12 cellular contexts compared by ENCODE assay signal in the genomic region with DNA sequence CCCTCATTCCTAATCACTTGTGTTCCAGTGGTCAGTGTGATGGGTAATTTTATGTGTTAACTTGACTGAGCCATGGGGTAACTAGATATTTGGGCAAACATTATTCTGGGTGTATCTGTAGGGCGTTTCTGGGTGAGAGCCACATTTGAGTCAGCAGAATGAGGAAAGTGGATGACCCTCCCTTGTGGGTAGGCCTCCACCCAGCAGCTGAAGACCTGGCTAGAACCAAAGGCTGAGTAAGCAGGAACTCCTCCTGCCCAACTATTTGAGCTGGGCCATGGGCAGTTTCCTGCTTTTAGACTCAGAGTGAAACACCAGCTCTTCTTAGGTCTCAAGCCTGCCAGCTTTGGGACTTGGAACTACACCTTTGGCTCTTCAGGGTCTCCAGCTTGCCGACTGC.
A peak's percentile ranks its signal among the peaks of the same experiment; 100 is the strongest.
DNase-seq lines count a peak whose midpoint lies in the region; ATAC-seq and TF ChIP-seq lines count a peak whose summit lies in the region.
"Had no signal": no experiment of that assay in that cellular context is flagged by ENCODE, and none has a peak within 500 bp of the region (broad histone marks: within the 10 kb centered on the region; RNA-seq: fewer than 3 reads in every experiment).

No MANE protein-coding gene starts in this region.

- POLR2A ChIA-PET in PC-3 (lab: Charles Lee; ENCODE audit: unreplicated experiment) (no interaction called here), Caco-2 (lab: Charles Lee) (no interaction called here), T-cell (lab: Charles Lee) (no interaction called here)

- TF ChIP-seq CTCF in PC-3 (conservative IDR thresholded peaks at IDR 0.05; ENCODE audit: low read depth, low read length), result no peak
- TF ChIP-seq CTCF in fibroblast of pulmonary artery (IDR thresholded peaks at IDR 0.05; ENCODE audit: low read length, missing control alignments), result no peak
- no peak for TF ChIP-seq CTCF in sigmoid colon (IDR thresholded peaks at IDR 0.05)
- TF ChIP-seq CTCF in Caco-2 (IDR thresholded peaks at IDR 0.05; ENCODE audit: insufficient read depth in 1 of 2, low read depth in 1 of 2, low read length in 1 of 2, severe bottlenecking in 1 of 2, unreplicated experiment in 1 of 2), result no peak

- in situ Hi-C loops in GM23248 (cut with MboI), result no loop called here

- H3K4me2 ChIP-seq in GM23248 (ENCODE audit: unreplicated experiment), result peak overlapping the region; percentile 39
- H3K4me2 ChIP-seq in PC-3 (ENCODE audit: low read length), result peak overlapping the region; percentile 39

- H3K9me2 ChIP-seq in GM23248 (ENCODE audit: insufficient read depth) (no peaks in the 10 kb centered on the region), PC-3 (replicated peaks; ENCODE audit: low read length) (no peaks in the 10 kb centered on the region)

- ATAC-seq in PC-3 (peak; percentile 96), GM21576 (IDR thresholded peaks at IDR 0.05; ENCODE audit: unreplicated experiment) (no peak), T-cell (replicated peaks in 1 of 4) (no peak)

- no peaks in the 10 kb centered on the region for H3K9me3 ChIP-seq in GM23248 (ENCODE audit: low read depth)
- no peaks in the 10 kb centered on the region for H3K9me3 ChIP-seq in PC-3 (ENCODE audit: low read length)
- H3K9me3 ChIP-seq in sigmoid colon, result no peaks in the 10 kb centered on the region
- no peaks in the 10 kb centered on the region for H3K9me3 ChIP-seq in Caco-2

- no peaks in the 10 kb centered on the region for H3K79me2 ChIP-seq in GM23248 (ENCODE audit: insufficient read depth)
- H3K79me2 ChIP-seq in PC-3 (ENCODE audit: low read length), result no peaks in the 10 kb centered on the region

- H3K36me3 ChIP-seq in GM23248 (ENCODE audit: low read depth) (no peaks in the 10 kb centered on the region), PC-3 (ENCODE audit: low read depth, low read length) (no peaks in the 10 kb centered on the region), sigmoid colon (no peaks in the 10 kb centered on the region), Caco-2 (ENCODE audit: control insufficient read depth, insufficient read depth, low read length) (no peaks in the 10 kb centered on the region)
- H3K36me3 ChIP-seq: cardiac muscle cell, SJCRH30 had no signal

- H3K27ac Mint-ChIP-seq in Caco-2 (ENCODE audit: unreplicated experiment) (no peak overlapping the region), T-cell (no peak overlapping the region)
- H3K27ac Mint-ChIP-seq: activated T-helper 2 cell treated with anti-CD3 and anti-CD28 coated beads, Interferon-gamma antibody, Interleukin-2, Interleukin-4, amounts not matched to agents 10 μg/mL and 5 μg/mL and 100 μg/mL, durations not matched to agents 14 hours and 24 hours and 36 hours; memory B cell; type B pancreatic cell had no signal

- H2AFZ ChIP-seq in GM23248 (no peak overlapping the region), PC-3 (ENCODE audit: low read length) (no peak overlapping the region)

- no peak for TF ChIP-seq EP300 in sigmoid colon (IDR thresholded peaks at IDR 0.05)

- 7 to 9% methylated on average over 2 of the region's 2 CpGs for WGBS in GM23248 (ENCODE audit: low coverage in 1 of 2, low lambda C conversion rate in 2 of 2, missing lambda C conversion rate in 2 of 2), 2 experiments
- WGBS in sigmoid colon, 2 donors, result 73 to 82% methylated on average over 2 of the region's 2 CpGs

- intact Hi-C loops in PC-3 (cut with micrococcal nuclease), result no loop called here
- intact Hi-C loops in sigmoid colon (cut with DNase I), result no loop called here
- intact Hi-C loops in Caco-2 (cut with micrococcal nuclease; ENCODE audit: unreplicated experiment), result no loop called here

- H3K27me3 ChIP-seq in GM23248 (replicated peaks; ENCODE audit: insufficient read depth) (peaks cover 5% of the 10 kb centered on the region; the same call in 1 of the 2 replicates), PC-3 (ENCODE audit: low read length) (no peaks in the 10 kb centered on the region), sigmoid colon (no peaks in the 10 kb centered on the region), Caco-2 (replicated peaks; ENCODE audit: control insufficient read depth, insufficient read depth, low read length) (no peaks in the 10 kb centered on the region)
- H3K27me3 ChIP-seq: cardiac muscle cell, SJCRH30 had no signal

- BruUV-seq in PC-3 (replicated peaks; lab: Mats Ljungman, UMichigan) (no TSS peak), Caco-2 (replicated peaks; lab: Mats Ljungman, UMichigan) (no TSS peak)

- no peaks in the 10 kb centered on the region for H3K9me3 Mint-ChIP-seq in Caco-2 (ENCODE audit: unreplicated experiment)
- no peaks in the 10 kb centered on the region for H3K9me3 Mint-ChIP-seq in T-cell
- H3K9me3 Mint-ChIP-seq: activated T-helper 2 cell treated with anti-CD3 and anti-CD28 coated beads, Interferon-gamma antibody, Interleukin-2, Interleukin-4, amounts not matched to agents 10 μg/mL and 5 μg/mL and 100 μg/mL, durations not matched to agents 14 hours and 24 hours and 36 hours; memory B cell; type B pancreatic cell had no signal

- no peak for TF ChIP-seq POLR2A in sigmoid colon (IDR thresholded peaks at IDR 0.05)

- DNase-seq in GM23248, result peak; percentile 93
- peak; percentile 89 for DNase-seq in PC-3
- peak; percentile 11 for DNase-seq in fibroblast of pulmonary artery (ENCODE audit: low read depth)
- DNase-seq in sigmoid colon, result peak; percentile 79
- DNase-seq in Caco-2, result no peak
- DNase-seq in T-cell, result no peak
- DNase-seq: SJCRH30 had no signal

- peaks cover 5% of the 10 kb centered on the region for H3K4me1 Mint-ChIP-seq in Caco-2 (ENCODE audit: low read depth, unreplicated experiment)
- no peaks in the 10 kb centered on the region for H3K4me1 Mint-ChIP-seq in T-cell
- H3K4me1 Mint-ChIP-seq: memory B cell had no signal

- H3K4me1 ChIP-seq in GM23248 (ENCODE audit: insufficient read depth), result peaks cover 17% of the 10 kb centered on the region
- peaks cover 31% of the 10 kb centered on the region for H3K4me1 ChIP-seq in PC-3 (ENCODE audit: insufficient read depth, low read length)
- peaks cover 0 to 25% (median 16%) of the 10 kb centered on the region in 4 donors for H3K4me1 ChIP-seq in sigmoid colon
- peaks cover 26% of the 10 kb centered on the region for H3K4me1 ChIP-seq in Caco-2

- CTCF ChIA-PET in PC-3 (lab: Charles Lee) (no interaction called here), Caco-2 (lab: Charles Lee) (no interaction called here), T-cell (lab: Charles Lee) (no interaction called here)

- no peak overlapping the region for H3K4me3 Mint-ChIP-seq in Caco-2 (ENCODE audit: unreplicated experiment)
- no peak overlapping the region for H3K4me3 Mint-ChIP-seq in T-cell
- H3K4me3 Mint-ChIP-seq: memory B cell, type B pancreatic cell had no signal

- H3K36me3 Mint-ChIP-seq in Caco-2 (ENCODE audit: insufficient read depth, unreplicated experiment) (no peaks in the 10 kb centered on the region), T-cell (no peaks in the 10 kb centered on the region)
- H3K36me3 Mint-ChIP-seq: memory B cell, type B pancreatic cell had no signal

- no peak overlapping the region; the same call in 1 of the 2 replicates for H3K9ac ChIP-seq in GM23248
- H3K9ac ChIP-seq in PC-3 (ENCODE audit: low read length), result no peak overlapping the region

- no peaks in the 10 kb centered on the region for H4K20me1 ChIP-seq in GM23248 (ENCODE audit: insufficient read depth)
- no peaks in the 10 kb centered on the region for H4K20me1 ChIP-seq in PC-3 (ENCODE audit: low read length)

- H3K27me3 Mint-ChIP-seq in Caco-2 (ENCODE audit: insufficient read depth, unreplicated experiment) (no peaks in the 10 kb centered on the region), T-cell (peaks cover 17% of the 10 kb centered on the region in 2 donors)

- H3K4me3 ChIP-seq in GM23248 (no peak overlapping the region), PC-3 (ENCODE audit: low read length) (no peak overlapping the region), fibroblast of pulmonary artery (replicated peaks; ENCODE audit: low read depth, low read length) (no peak overlapping the region), sigmoid colon (no peak overlapping the region), Caco-2 (ENCODE audit: low read depth, low read length) (no peak overlapping the region)
- H3K4me3 ChIP-seq: cardiac muscle cell, SJCRH30 had no signal

- H3F3A ChIP-seq in GM23248 (ENCODE audit: insufficient read depth) (peaks cover 7% of the 10 kb centered on the region; the same call in 1 of the 2 replicates), PC-3 (ENCODE audit: low read length, unreplicated experiment) (no peaks in the 10 kb centered on the region)

- H3K27ac ChIP-seq in GM23248, result peak overlapping the region; percentile 61
- H3K27ac ChIP-seq in PC-3 (ENCODE audit: low read length), result peak overlapping the region; percentile 86
- H3K27ac ChIP-seq in sigmoid colon, result no peak overlapping the region
- H3K27ac ChIP-seq: cardiac muscle cell, SJCRH30 had no signal

Comparison
In these comparisons a context has a peak if more than half of its experiments do, and no peak if none do; other contexts are left out.
1. DNase-seq: peak in GM23248 (single experiment), PC-3 (single experiment), fibroblast of pulmonary artery (single experiment) and sigmoid colon (single experiment); none in Caco-2 (0 of 2) and T-cell (0 of 34).
2. H3K27ac ChIP-seq: peak in GM23248 (single experiment) and PC-3 (single experiment); none in sigmoid colon (0 of 4).